ENCODE assay signal across 30 cellular contexts in genomic region chr7:70240873-70241272, GRCh38.
"Had no signal": no experiment of that assay in that cellular context is flagged by ENCODE, and none has a peak within 500 bp of the region (broad histone marks: within the 10 kb centered on the region; RNA-seq: fewer than 3 reads in every experiment).

No MANE protein-coding gene starts in this region.

- H3K9me3 ChIP-seq: adrenal gland, ascending aorta had no signal

- DNase-seq: activated B cell treated with CpG ODN at 0.5 μM for 24 hours; activated CD4-positive, alpha-beta memory T cell treated with anti-CD3 and anti-CD28 coated beads for 36 hours; activated CD4-positive, alpha-beta T cell treated with anti-CD3 and anti-CD28 coated beads for 4 hours; activated CD4-positive, alpha-beta T cell treated with anti-CD3 and anti-CD28 coated beads, Interleukin-2, amount 10 ng/mL, durations not matched to agents 24 days and 14 days; activated CD4-positive, alpha-beta T cell treated with anti-CD3 and anti-CD28 coated beads, Interleukin-2, amount 50 U/mL, for 1 hour; activated CD4-positive, alpha-beta T cell treated with anti-CD3 and anti-CD28 coated beads, Interleukin-2, amount 50 U/mL, for 4 hours; activated CD4-positive, CD25-positive, alpha-beta regulatory T cell treated with anti-CD3 and anti-CD28 coated beads, Interleukin-2, amount 50 U/mL, for 72 hours; activated CD8-positive, alpha-beta memory T cell treated with anti-CD3 and anti-CD28 coated beads, Interleukin-2, amount 50 U/mL, for 4 hours; activated CD8-positive, alpha-beta T cell treated with anti-CD3 and anti-CD28 coated beads for 36 hours; activated effector memory CD4-positive, alpha-beta T cell treated with anti-CD3 and anti-CD28 coated beads, Interleukin-2, amount 50 U/mL, for 16 hours; activated gamma-delta T cell treated with Interleukin-2 at 50 U/mL for 16 hours; activated naive CD4-positive, alpha-beta T cell; activated naive CD4-positive, alpha-beta T cell treated with anti-CD3 and anti-CD28 coated beads for 36 hours; activated naive CD4-positive, alpha-beta T cell treated with anti-CD3 and anti-CD28 coated beads, Interleukin-2, amount 50 U/mL, for 16 hours; activated naive CD8-positive, alpha-beta T cell treated with anti-CD3 and anti-CD28 coated beads for 36 hours; activated T-cell treated with anti-CD3 and anti-CD28 coated beads for 4 hours; activated T-cell treated with anti-CD3 and anti-CD28 coated beads, Interleukin-2, amount 50 U/mL, for 1 hour; activated T-cell treated with anti-CD3 and anti-CD28 coated beads, Interleukin-2, amount 50 U/mL, for 4 hours; activated T-cell treated with anti-CD3 and anti-CD28 coated beads, Interleukin-2, amount 50 U/mL, for 72 hours; adrenal gland; amniotic stem cell; central memory CD4-positive, alpha-beta T cell; T-helper 1 cell; T-helper 2 cell; T-helper 9 cell had no signal

- ATAC-seq: activated CD8-positive, alpha-beta T cell treated with anti-CD3 and anti-CD28 coated beads for 36 hours; activated naive CD4-positive, alpha-beta T cell treated with anti-CD3 and anti-CD28 coated beads, Interleukin-2, amount 50 U/mL, for 72 hours; activated T-cell treated with anti-CD3 and anti-CD28 coated beads, Interleukin-2, amount 50 U/mL, for 4 hours; activated T-cell treated with anti-CD3 and anti-CD28 coated beads, Interleukin-2, amount 50 U/mL, for 72 hours; activated T-helper 17 cell treated with anti-CD3 and anti-CD28 coated beads, Interleukin-2, amount 50 U/mL, for 72 hours had no signal

- H3K4me1 ChIP-seq: adrenal gland, ascending aorta had no signal

- H3K27ac ChIP-seq: adrenal gland, ascending aorta, cardiac muscle cell, VCaP had no signal

- H3K27me3 ChIP-seq: adrenal gland, ascending aorta, cardiac muscle cell had no signal

- H3K4me3 ChIP-seq: adrenal gland, ascending aorta, cardiac muscle cell had no signal

- H3K36me3 ChIP-seq: adrenal gland, ascending aorta, cardiac muscle cell had no signal
